1 cellular context compared by ENCODE assay signal in the genomic region with DNA sequence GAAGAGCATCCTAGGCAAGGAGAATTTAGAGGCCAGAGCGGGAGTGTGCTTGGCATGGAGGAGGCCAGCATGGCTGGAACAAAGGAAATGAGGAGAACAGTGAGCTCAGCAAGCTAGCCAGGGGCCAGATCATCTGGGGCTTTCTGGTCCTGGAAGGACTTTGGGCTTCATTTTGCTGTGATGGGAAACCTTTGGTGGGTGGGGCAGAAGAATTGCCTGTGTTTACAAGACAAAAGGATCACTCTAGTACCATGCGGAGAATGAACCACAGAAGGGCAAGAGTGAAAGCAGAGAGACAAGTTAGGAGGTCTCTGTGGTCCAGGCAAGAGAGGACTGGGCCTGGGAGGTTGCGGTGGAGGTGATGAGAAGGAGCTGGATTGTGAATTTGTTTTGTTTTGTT.
TF ChIP-seq lines count a peak whose summit lies in the region.

No MANE protein-coding gene starts in this region.

TF ChIP-seq in WTC11, 78 proteins besides CTCF, POLR2A, EP300 and RAD21:
- TF ChIP-seq, protein P1, sequence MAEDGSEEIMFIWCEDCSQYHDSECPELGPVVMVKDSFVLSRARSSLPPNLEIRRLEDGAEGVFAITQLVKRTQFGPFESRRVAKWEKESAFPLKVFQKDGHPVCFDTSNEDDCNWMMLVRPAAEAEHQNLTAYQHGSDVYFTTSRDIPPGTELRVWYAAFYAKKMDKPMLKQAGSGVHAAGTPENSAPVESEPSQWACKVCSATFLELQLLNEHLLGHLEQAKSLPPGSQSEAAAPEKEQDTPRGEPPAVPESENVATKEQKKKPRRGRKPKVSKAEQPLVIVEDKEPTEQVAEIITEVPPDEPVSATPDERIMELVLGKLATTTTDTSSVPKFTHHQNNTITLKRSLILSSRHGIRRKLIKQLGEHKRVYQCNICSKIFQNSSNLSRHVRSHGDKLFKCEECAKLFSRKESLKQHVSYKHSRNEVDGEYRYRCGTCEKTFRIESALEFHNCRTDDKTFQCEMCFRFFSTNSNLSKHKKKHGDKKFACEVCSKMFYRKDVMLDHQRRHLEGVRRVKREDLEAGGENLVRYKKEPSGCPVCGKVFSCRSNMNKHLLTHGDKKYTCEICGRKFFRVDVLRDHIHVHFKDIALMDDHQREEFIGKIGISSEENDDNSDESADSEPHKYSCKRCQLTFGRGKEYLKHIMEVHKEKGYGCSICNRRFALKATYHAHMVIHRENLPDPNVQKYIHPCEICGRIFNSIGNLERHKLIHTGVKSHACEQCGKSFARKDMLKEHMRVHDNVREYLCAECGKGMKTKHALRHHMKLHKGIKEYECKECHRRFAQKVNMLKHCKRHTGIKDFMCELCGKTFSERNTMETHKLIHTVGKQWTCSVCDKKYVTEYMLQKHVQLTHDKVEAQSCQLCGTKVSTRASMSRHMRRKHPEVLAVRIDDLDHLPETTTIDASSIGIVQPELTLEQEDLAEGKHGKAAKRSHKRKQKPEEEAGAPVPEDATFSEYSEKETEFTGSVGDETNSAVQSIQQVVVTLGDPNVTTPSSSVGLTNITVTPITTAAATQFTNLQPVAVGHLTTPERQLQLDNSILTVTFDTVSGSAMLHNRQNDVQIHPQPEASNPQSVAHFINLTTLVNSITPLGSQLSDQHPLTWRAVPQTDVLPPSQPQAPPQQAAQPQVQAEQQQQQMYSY (CRISPR knock-in tag; IDR thresholded peaks at IDR 0.05), result no peak
- TF ChIP-seq, protein P2, sequence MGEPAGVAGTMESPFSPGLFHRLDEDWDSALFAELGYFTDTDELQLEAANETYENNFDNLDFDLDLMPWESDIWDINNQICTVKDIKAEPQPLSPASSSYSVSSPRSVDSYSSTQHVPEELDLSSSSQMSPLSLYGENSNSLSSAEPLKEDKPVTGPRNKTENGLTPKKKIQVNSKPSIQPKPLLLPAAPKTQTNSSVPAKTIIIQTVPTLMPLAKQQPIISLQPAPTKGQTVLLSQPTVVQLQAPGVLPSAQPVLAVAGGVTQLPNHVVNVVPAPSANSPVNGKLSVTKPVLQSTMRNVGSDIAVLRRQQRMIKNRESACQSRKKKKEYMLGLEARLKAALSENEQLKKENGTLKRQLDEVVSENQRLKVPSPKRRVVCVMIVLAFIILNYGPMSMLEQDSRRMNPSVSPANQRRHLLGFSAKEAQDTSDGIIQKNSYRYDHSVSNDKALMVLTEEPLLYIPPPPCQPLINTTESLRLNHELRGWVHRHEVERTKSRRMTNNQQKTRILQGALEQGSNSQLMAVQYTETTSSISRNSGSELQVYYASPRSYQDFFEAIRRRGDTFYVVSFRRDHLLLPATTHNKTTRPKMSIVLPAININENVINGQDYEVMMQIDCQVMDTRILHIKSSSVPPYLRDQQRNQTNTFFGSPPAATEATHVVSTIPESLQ (CRISPR knock-in tag; IDR thresholded peaks at IDR 0.05), result no peak
- TF ChIP-seq, protein P3, sequence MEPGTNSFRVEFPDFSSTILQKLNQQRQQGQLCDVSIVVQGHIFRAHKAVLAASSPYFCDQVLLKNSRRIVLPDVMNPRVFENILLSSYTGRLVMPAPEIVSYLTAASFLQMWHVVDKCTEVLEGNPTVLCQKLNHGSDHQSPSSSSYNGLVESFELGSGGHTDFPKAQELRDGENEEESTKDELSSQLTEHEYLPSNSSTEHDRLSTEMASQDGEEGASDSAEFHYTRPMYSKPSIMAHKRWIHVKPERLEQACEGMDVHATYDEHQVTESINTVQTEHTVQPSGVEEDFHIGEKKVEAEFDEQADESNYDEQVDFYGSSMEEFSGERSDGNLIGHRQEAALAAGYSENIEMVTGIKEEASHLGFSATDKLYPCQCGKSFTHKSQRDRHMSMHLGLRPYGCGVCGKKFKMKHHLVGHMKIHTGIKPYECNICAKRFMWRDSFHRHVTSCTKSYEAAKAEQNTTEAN (CRISPR knock-in tag; IDR thresholded peaks at IDR 0.05), result no peak
- TF ChIP-seq NFATC4 (CRISPR knock-in tag; IDR thresholded peaks at IDR 0.05) (no peak), HMGA2 (CRISPR knock-in tag; IDR thresholded peaks at IDR 0.05) (no peak)
